10 cellular contexts compared by ENCODE assay signal in genomic region chr17:57599271-57600045, GRCh38.
DNase-seq lines count a peak whose midpoint lies in the region; ATAC-seq and TF ChIP-seq lines count a peak whose summit lies in the region.
"Had no signal": no experiment of that assay in that cellular context is flagged by ENCODE, and none has a peak within 500 bp of the region (broad histone marks: within the 10 kb centered on the region; RNA-seq: fewer than 3 reads in every experiment).

No MANE protein-coding gene starts in this region.

- H3K4me3 Mint-ChIP-seq in activated CD4-positive, alpha-beta memory T cell treated with anti-CD3 and anti-CD28 coated beads, Interleukin-2, amount 10 ng/mL, durations not matched to agents 7 days and 5 days = peak overlapping the region; percentile 16

- H3K4me1 Mint-ChIP-seq in activated CD4-positive, alpha-beta memory T cell treated with anti-CD3 and anti-CD28 coated beads, Interleukin-2, amount 10 ng/mL, durations not matched to agents 7 days and 5 days = peaks cover 72% of the 10 kb centered on the region

- no peaks in the 10 kb centered on the region for H3K27me3 ChIP-seq in gastrocnemius medialis
- H3K27me3 ChIP-seq: breast epithelium had no signal

- in situ Hi-C loops in gastrocnemius medialis (cut with MboI; ENCODE audit: low sequenced_read_pairs in 4 of 4) = loop anchor here in 1 of 4 donors (25.0 kb wide), 1 partner anchor 388 kb away; the partner anchor contains the start of gene VEZF1

- peaks cover 37% of the 10 kb centered on the region for H3K36me3 Mint-ChIP-seq in activated CD4-positive, alpha-beta memory T cell treated with anti-CD3 and anti-CD28 coated beads, Interleukin-2, amount 10 ng/mL, durations not matched to agents 7 days and 5 days (ENCODE audit: low read depth)

- H3K27ac ChIP-seq in gastrocnemius medialis = peak overlapping the region; percentile 37 to 65 (median 58)
- H3K27ac ChIP-seq: breast epithelium had no signal

- H3K4me1 ChIP-seq in gastrocnemius medialis = peaks cover 21 to 30% of the 10 kb centered on the region in 2 donors
- H3K4me1 ChIP-seq: breast epithelium had no signal

- no peak for TF ChIP-seq POLR2A in gastrocnemius medialis (IDR thresholded peaks at IDR 0.05)

- intact Hi-C loops in gastrocnemius medialis (cut with DNase I; ENCODE audit: low total_unique reads) = loop anchor here (2.0 to 10.0 kb wide), 2 partner anchors 73 to 395 kb away; no protein-coding TSS in a partner anchor

- POLR2A ChIA-PET in activated CD4-positive, alpha-beta memory T cell treated with anti-CD3 and anti-CD28 coated beads, Interleukin-2, amount 10 ng/mL, durations not matched to agents 7 days and 5 days (lab: Charles Lee) = interaction anchor here (0.7 to 2.0 kb wide), 10 partner anchors 8 to 515 kb away, joined by 3 to 9 read pairs (median 4); partner anchors contain the start of gene AKAP1

- no peaks in the 10 kb centered on the region for H3K9me3 Mint-ChIP-seq in activated CD4-positive, alpha-beta memory T cell treated with anti-CD3 and anti-CD28 coated beads, Interleukin-2, amount 10 ng/mL, durations not matched to agents 7 days and 5 days

- no peak overlapping the region for H3K4me3 ChIP-seq in gastrocnemius medialis
- H3K4me3 ChIP-seq: breast epithelium had no signal

- no peak for TF ChIP-seq CTCF in gastrocnemius medialis (IDR thresholded peaks at IDR 0.05 in 4 of 5, conservative IDR thresholded peaks at IDR 0.05 in 1 of 5)

- H3K27me3 Mint-ChIP-seq in activated CD4-positive, alpha-beta memory T cell treated with anti-CD3 and anti-CD28 coated beads, Interleukin-2, amount 10 ng/mL, durations not matched to agents 7 days and 5 days = no peaks in the 10 kb centered on the region

- CTCF ChIA-PET in activated CD4-positive, alpha-beta memory T cell treated with anti-CD3 and anti-CD28 coated beads, Interleukin-2, amount 10 ng/mL, durations not matched to agents 7 days and 5 days (lab: Charles Lee) = interaction anchor here (0.6 to 5.1 kb wide), 8 partner anchors 11 to 356 kb away, joined by 3 to 122 read pairs (median 4); no protein-coding TSS in a partner anchor

- H3K9me3 ChIP-seq in gastrocnemius medialis = no peaks in the 10 kb centered on the region
- H3K9me3 ChIP-seq: breast epithelium had no signal

- peak; percentile 34 for DNase-seq in activated CD4-positive, alpha-beta T cell treated with anti-CD3 and anti-CD28 coated beads for 48 hours
- no peak for DNase-seq in activated CD4-positive, alpha-beta T cell treated with anti-CD3 and anti-CD28 coated beads for 1 hour
- DNase-seq in Kasumi-1 (lab: John Stamatoyannopoulos, UW) = peak; percentile 50 to 52
- peak; percentile 26 for DNase-seq in activated CD4-positive, alpha-beta memory T cell treated with anti-CD3 and anti-CD28 coated beads, Interleukin-2, amount 10 ng/mL, durations not matched to agents 7 days and 5 days
- DNase-seq in gastrocnemius medialis = no peak
- DNase-seq in mesenteric fat pad (ENCODE audit: low spot score) = no peak
- no peak for DNase-seq in germinal center (ENCODE audit: low spot score)

- no peak for ATAC-seq in gastrocnemius medialis
- ATAC-seq in HG02588 (IDR thresholded peaks at IDR 0.05; ENCODE audit: unreplicated experiment) = no peak
- ATAC-seq: left lobe of liver had no signal

- no peaks in the 10 kb centered on the region for H3K36me3 ChIP-seq in gastrocnemius medialis
- H3K36me3 ChIP-seq: breast epithelium had no signal

- H3K27ac Mint-ChIP-seq in activated CD4-positive, alpha-beta memory T cell treated with anti-CD3 and anti-CD28 coated beads, Interleukin-2, amount 10 ng/mL, durations not matched to agents 7 days and 5 days = peak overlapping the region; percentile 96

Comparison
In these comparisons a context has a peak if more than half of its experiments do, and no peak if none do; other contexts are left out.
1. DNase-seq: peak in activated CD4-positive, alpha-beta T cell treated with anti-CD3 and anti-CD28 coated beads for 48 hours (single experiment), Kasumi-1 (2 of 2) and activated CD4-positive, alpha-beta memory T cell treated with anti-CD3 and anti-CD28 coated beads, Interleukin-2, amount 10 ng/mL, durations not matched to agents 7 days and 5 days (single experiment); none in activated CD4-positive, alpha-beta T cell treated with anti-CD3 and anti-CD28 coated beads for 1 hour (single experiment), gastrocnemius medialis (0 of 2), mesenteric fat pad (single experiment) and germinal center (single experiment).